1 cellular context compared by ENCODE assay signal in genomic region chr4:183444953-183445543, GRCh38.
TF ChIP-seq lines count a peak whose summit lies in the region.

No MANE protein-coding gene starts in this region.

TF ChIP-seq in H1, 55 proteins besides CTCF, POLR2A, EP300 and RAD21 (continued from another document):
- TF ChIP-seq PHF8 (conservative IDR thresholded peaks at IDR 0.05; ENCODE audit: low read depth, low read length), result peak; percentile 67; the same call in 1 of the 2 replicates
- no peak for TF ChIP-seq HDAC2 (IDR thresholded peaks at IDR 0.05; ENCODE audit: borderline replicate concordance in 1 of 2, low read depth in 2 of 2, low read length in 2 of 2)
- TF ChIP-seq GABPA (IDR thresholded peaks at IDR 0.05; ENCODE audit: borderline replicate concordance, insufficient read depth, low read length), result no peak
- TF ChIP-seq ATF2 (IDR thresholded peaks at IDR 0.05; ENCODE audit: low read length), result no peak
- peak in 1 of 2 experiments; percentile 53; a peak in 1 of 4 replicates for TF ChIP-seq SIN3A (conservative IDR thresholded peaks at IDR 0.05 in 1 of 2, IDR thresholded peaks at IDR 0.05 in 1 of 2; ENCODE audit: low read depth in 1 of 2, low read length in 2 of 2)
- TF ChIP-seq JUN (IDR thresholded peaks at IDR 0.05; ENCODE audit: low read depth, low read length), result no peak
- peak; percentile 65 for TF ChIP-seq MAX (IDR thresholded peaks at IDR 0.05)
- TF ChIP-seq SUZ12 (IDR thresholded peaks at IDR 0.05; ENCODE audit: low read length), result no peak
- no peak for TF ChIP-seq GTF2F1 (IDR thresholded peaks at IDR 0.05; ENCODE audit: borderline replicate concordance, low read depth, low read length)
- no peak for TF ChIP-seq SP2 (IDR thresholded peaks at IDR 0.05; ENCODE audit: low read length)
- TF ChIP-seq ASH2L (IDR thresholded peaks at IDR 0.05; ENCODE audit: low read length), result peak; percentile 35
- no peak for TF ChIP-seq BCL11A (IDR thresholded peaks at IDR 0.05; ENCODE audit: low read depth in 2 of 2, low read length in 2 of 2)
- TF ChIP-seq KDM5A (IDR thresholded peaks at IDR 0.05; ENCODE audit: low read length), result no peak
- TF ChIP-seq USF2 (IDR thresholded peaks at IDR 0.05; ENCODE audit: low read length), result no peak
- no peak for TF ChIP-seq BRCA1 (IDR thresholded peaks at IDR 0.05; ENCODE audit: low read depth, low read length)
- peak; percentile 85 for TF ChIP-seq E2F6 (IDR thresholded peaks at IDR 0.05)
- no peak for TF ChIP-seq CREB1 (IDR thresholded peaks at IDR 0.05)
- TF ChIP-seq POLR2AphosphoS5 (IDR thresholded peaks at IDR 0.05; ENCODE audit: low read depth, low read length), result peak; percentile 72; the same call in 1 of the 2 replicates
- TF ChIP-seq TAF1 (IDR thresholded peaks at IDR 0.05; ENCODE audit: low read depth, low read length), result 0 out of 2 replicates have a peak, but pooled peaks have one; percentile 15
- peak; percentile 61 for TF ChIP-seq SAP30 (IDR thresholded peaks at IDR 0.05; ENCODE audit: insufficient read depth, insufficient replicate concordance, low read length)
- TF ChIP-seq CHD2 (IDR thresholded peaks at IDR 0.05; ENCODE audit: low read length), result no peak
- TF ChIP-seq HDAC6 (IDR thresholded peaks at IDR 0.05; ENCODE audit: low read depth, low read length), result no peak
TF ChIP-seq in H1: peak in this region for 9.
